Comparison of ENCODE assay signal across 1 cellular context in the genomic region with DNA sequence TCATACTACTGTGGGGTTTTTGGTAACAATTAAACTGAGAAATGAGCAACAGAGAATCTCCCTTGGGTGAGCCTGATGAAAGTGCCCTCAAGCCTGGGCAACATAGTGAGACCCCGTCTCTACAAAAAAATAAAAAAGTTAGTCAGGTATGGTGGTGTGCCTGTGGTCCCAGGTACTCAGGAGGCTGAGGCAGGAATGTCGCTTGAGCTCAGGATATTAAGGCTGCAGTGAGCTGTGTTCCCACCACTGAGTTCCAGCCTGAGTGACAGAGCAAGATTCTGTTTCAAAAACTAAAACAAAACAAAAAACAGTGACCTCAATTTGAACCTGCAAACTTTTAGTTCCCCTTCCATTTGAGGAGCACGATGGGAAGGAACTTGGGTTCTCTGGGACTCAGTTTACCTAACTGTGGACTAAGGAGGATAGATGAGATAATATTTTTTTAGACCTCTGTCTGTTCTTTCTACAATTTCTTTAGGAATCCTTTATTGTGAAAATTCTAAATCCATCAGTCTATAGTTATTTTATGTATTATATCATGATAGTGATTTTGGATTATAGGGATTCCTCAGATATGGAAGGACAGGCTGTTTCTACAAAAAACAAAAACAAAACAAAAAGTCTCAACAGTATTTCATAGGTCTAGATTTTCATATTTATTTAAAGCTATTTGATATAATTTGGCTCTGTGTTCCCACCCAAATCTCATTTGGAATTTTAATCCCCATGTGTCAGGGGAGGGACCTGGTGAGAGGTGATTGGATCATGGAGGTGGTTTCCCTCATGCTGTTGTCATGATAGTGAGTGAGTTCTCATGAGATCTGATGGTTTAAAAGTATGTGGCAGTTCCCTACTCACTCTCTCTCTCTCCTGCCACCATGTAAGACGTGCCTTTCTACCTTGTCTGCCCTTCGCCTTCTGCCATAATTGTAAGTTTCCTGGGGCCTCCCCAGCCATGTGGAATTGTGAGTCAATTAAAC.
TF ChIP-seq lines count a peak whose summit lies in the region.

No MANE protein-coding gene starts in this region.

TF ChIP-seq in GM23338, 12 proteins besides CTCF, POLR2A, EP300 and RAD21 (continued from another document):
- TF ChIP-seq ZNF462 (CRISPR knock-in tag; IDR thresholded peaks at IDR 0.05) = no peak
- TF ChIP-seq STAT1 (IDR thresholded peaks at IDR 0.05; ENCODE audit: unreplicated experiment) = no peak
- no peak for TF ChIP-seq EZH2 (IDR thresholded peaks at IDR 0.05; ENCODE audit: low read depth, unreplicated experiment)
- no peak for TF ChIP-seq ZNF331 (CRISPR knock-in tag; IDR thresholded peaks at IDR 0.05; ENCODE audit: low read depth)
- TF ChIP-seq POLR2AphosphoS5 (IDR thresholded peaks at IDR 0.05; ENCODE audit: low read depth) = no peak
- TF ChIP-seq ZNF114 (CRISPR knock-in tag; IDR thresholded peaks at IDR 0.05) = no peak
- no peak for TF ChIP-seq ETS1 (IDR thresholded peaks at IDR 0.05)
